13 cellular contexts compared by ENCODE assay signal in genomic region chr2:105129722-105130232, GRCh38.
DNase-seq lines count a peak whose midpoint lies in the region; ATAC-seq, FAIRE-seq and TF ChIP-seq lines count a peak whose summit lies in the region.
"Had no signal": no experiment of that assay in that cellular context is flagged by ENCODE, and none has a peak within 500 bp of the region (broad histone marks: within the 10 kb centered on the region; RNA-seq: fewer than 3 reads in every experiment).

No MANE protein-coding gene starts in this region.

- no peak overlapping the region for H3K4me3 ChIP-seq in kidney (ENCODE audit: low read length in 2 of 2)
- H3K4me3 ChIP-seq: tibial nerve had no signal

- TF ChIP-seq CTCF in kidney (IDR thresholded peaks at IDR 0.05; ENCODE audit: borderline replicate concordance, extremely low read depth, insufficient read depth), result no peak

- peaks cover 14 to 20% (median 20%) of the 10 kb centered on the region in 3 donors for H3K4me1 Mint-ChIP-seq in IgD-negative memory B cell
- peaks cover 2% of the 10 kb centered on the region for H3K4me1 Mint-ChIP-seq in activated CD4-positive, alpha-beta T cell treated with anti-CD3 and anti-CD28 coated beads for 36 hours

- peaks cover 3% of the 10 kb centered on the region for H3K36me3 Mint-ChIP-seq in IgD-negative memory B cell
- no peaks in the 10 kb centered on the region for H3K36me3 Mint-ChIP-seq in activated CD4-positive, alpha-beta T cell treated with anti-CD3 and anti-CD28 coated beads for 36 hours (ENCODE audit: low read depth)

- peak; percentile 95 for ATAC-seq in HG02840 (IDR thresholded peaks at IDR 0.05; ENCODE audit: low FRiP score, unreplicated experiment)
- no peak for ATAC-seq in activated CD4-positive, alpha-beta T cell treated with anti-CD3 and anti-CD28 coated beads for 36 hours

- no peaks in the 10 kb centered on the region for H3K36me3 ChIP-seq in kidney (ENCODE audit: control insufficient read depth in 1 of 2, insufficient read depth in 2 of 2, low read length in 2 of 2)
- H3K36me3 ChIP-seq: tibial nerve had no signal

- no peak overlapping the region for H3K27ac ChIP-seq in kidney (ENCODE audit: low read depth in 2 of 2, low read length in 2 of 2)
- H3K27ac ChIP-seq: tibial nerve had no signal

- intact Hi-C loops in kidney (cut with DNase I), result no loop called here
- intact Hi-C loops in activated CD4-positive, alpha-beta T cell treated with anti-CD3 and anti-CD28 coated beads for 36 hours (cut with DNase I, micrococcal nuclease), result no loop called here

- H3K27ac Mint-ChIP-seq in IgD-negative memory B cell, result peak overlapping the region in 2 of 3 donors; percentile 3 to 15
- H3K27ac Mint-ChIP-seq in activated CD4-positive, alpha-beta T cell treated with anti-CD3 and anti-CD28 coated beads for 36 hours, result no peak overlapping the region

- peak; percentile 37 for FAIRE-seq in GM19239 (lab: Jason Lieb, UNC)
- no peak for FAIRE-seq in kidney (lab: Jason Lieb, UNC)

- H3K9me3 Mint-ChIP-seq in IgD-negative memory B cell, result no peaks in the 10 kb centered on the region
- H3K9me3 Mint-ChIP-seq in activated CD4-positive, alpha-beta T cell treated with anti-CD3 and anti-CD28 coated beads for 36 hours (ENCODE audit: low read depth), result no peaks in the 10 kb centered on the region

- POLR2A ChIA-PET in activated CD4-positive, alpha-beta T cell treated with anti-CD3 and anti-CD28 coated beads for 36 hours (lab: Charles Lee), result no interaction called here

- DNase-seq in GM19239 (ENCODE audit: insufficient read length, low spot score) (no peak), pons (ENCODE audit: low spot score) (peak; percentile 13), kidney (no peak), NCI-H1417 (lab: John Stamatoyannopoulos, UW) (no peak), DMS 273 (lab: John Stamatoyannopoulos, UW; ENCODE audit: unreplicated experiment) (no peak)
- no peak for DNase-seq in activated CD4-positive, alpha-beta T cell treated with anti-CD3 and anti-CD28 coated beads for 36 hours
- DNase-seq: activated CD4-positive, alpha-beta T cell treated with anti-CD3 and anti-CD28 coated beads for 48 hours; foreskin melanocyte; mesendoderm; NCI-H82 had no signal

- peak overlapping the region in 2 of 4 donors; percentile 1 to 51 for H3K4me3 Mint-ChIP-seq in IgD-negative memory B cell
- H3K4me3 Mint-ChIP-seq in activated CD4-positive, alpha-beta T cell treated with anti-CD3 and anti-CD28 coated beads for 36 hours, result no peak overlapping the region

- CTCF ChIA-PET in activated CD4-positive, alpha-beta T cell treated with anti-CD3 and anti-CD28 coated beads for 36 hours (lab: Charles Lee), result interaction anchor here (0.6 kb wide), 1 partner anchor 288 kb away, joined by 3 read pairs; no protein-coding TSS in a partner anchor

- no peaks in the 10 kb centered on the region for H3K4me1 ChIP-seq in kidney (ENCODE audit: control insufficient read depth in 1 of 2, insufficient read depth in 1 of 2, low read depth in 1 of 2, low read length in 2 of 2)
- H3K4me1 ChIP-seq: tibial nerve had no signal

- H3K9ac ChIP-seq in kidney (ENCODE audit: low read length in 2 of 2), result no peak overlapping the region

- H3K9me3 ChIP-seq in kidney (ENCODE audit: control insufficient read depth in 1 of 2, low read length in 2 of 2), result no peaks in the 10 kb centered on the region
- H3K9me3 ChIP-seq: tibial nerve had no signal

- peaks cover 11% of the 10 kb centered on the region for H3K27me3 Mint-ChIP-seq in IgD-negative memory B cell
- H3K27me3 Mint-ChIP-seq in activated CD4-positive, alpha-beta T cell treated with anti-CD3 and anti-CD28 coated beads for 36 hours, result peaks cover 8% of the 10 kb centered on the region
